In the genomic region with DNA sequence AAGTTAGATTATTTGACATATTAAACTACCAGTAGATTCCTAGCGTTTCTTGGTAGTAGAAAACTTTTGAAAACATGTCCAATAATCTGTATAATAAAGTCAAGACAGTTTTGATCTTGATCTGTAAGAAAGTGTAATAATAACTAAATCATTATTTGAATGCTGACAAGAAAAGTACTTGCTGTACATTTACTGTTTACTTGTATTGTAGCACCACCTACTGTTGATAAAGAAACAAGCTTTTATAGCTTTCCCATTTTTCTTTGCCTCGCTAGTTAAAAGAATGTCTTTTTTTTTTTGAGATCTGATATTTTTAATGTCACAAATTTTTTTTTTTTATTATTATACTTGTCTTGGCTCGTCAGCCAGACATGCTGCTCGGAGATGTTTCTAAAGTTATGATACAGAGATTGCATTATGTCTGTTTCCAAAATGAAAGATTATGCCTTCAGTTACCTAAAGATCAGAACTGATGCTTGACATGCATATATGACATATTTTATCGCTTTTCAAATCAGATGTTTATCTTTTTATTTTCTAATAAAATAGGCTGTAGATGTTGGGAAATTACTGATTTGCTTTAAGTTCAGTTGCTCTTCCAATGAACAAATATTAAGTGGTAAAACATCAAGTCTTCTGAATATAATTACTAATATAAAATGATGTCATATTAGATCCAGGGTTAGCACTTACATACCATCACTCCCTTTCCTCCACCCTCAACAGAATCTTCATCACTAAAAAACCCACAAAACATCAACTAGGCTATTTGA, we compare ENCODE assay signal across 8 cellular contexts.
DNase-seq lines count a peak whose midpoint lies in the region; ATAC-seq and TF ChIP-seq lines count a peak whose summit lies in the region.

No MANE protein-coding gene starts in this region.

- H3K9me3 ChIP-seq in WERI-Rb-1 (ENCODE audit: severe bottlenecking) = no peaks in the 10 kb centered on the region

- DNase-seq in EL (peak; percentile 47), NCI-H1105 (lab: John Stamatoyannopoulos, UW) (peak; percentile 23), WERI-Rb-1 (no peak), left ventricle myocardium superior (no peak), superior temporal gyrus (ENCODE audit: extremely low spot score) (peak; percentile 91), CD14-positive monocyte (ENCODE audit: low spot score) (no peak)

- H3K4me1 Mint-ChIP-seq in CD14-positive monocyte = no peaks in the 10 kb centered on the region

- no peak overlapping the region for H3K4me3 Mint-ChIP-seq in CD14-positive monocyte

- H3K4me3 ChIP-seq in WERI-Rb-1 (ENCODE audit: low read depth, low read length) = no peak overlapping the region

- peaks cover 0 to 4% (median 0%) of the 10 kb centered on the region in 3 donors for H3K27me3 Mint-ChIP-seq in CD14-positive monocyte (ENCODE audit: low read depth in 3 of 3)

- peaks cover 0 to 3% (median 0%) of the 10 kb centered on the region in 7 donors for H3K9me3 Mint-ChIP-seq in CD14-positive monocyte

- ATAC-seq in left ventricle myocardium superior = peak; percentile 36
- ATAC-seq in GM18517 (IDR thresholded peaks at IDR 0.05; ENCODE audit: unreplicated experiment) = no peak
- no peak for ATAC-seq in HG03139 (IDR thresholded peaks at IDR 0.05; ENCODE audit: unreplicated experiment)

- no peaks in the 10 kb centered on the region for H3K27me3 ChIP-seq in WERI-Rb-1 (ENCODE audit: insufficient read depth, low read depth, severe bottlenecking)

- TF ChIP-seq CTCF in WERI-Rb-1 (IDR thresholded peaks at IDR 0.05; ENCODE audit: low read depth, low read length) (peak; percentile 17; the same call in 1 of the 2 replicates), CD14-positive monocyte (IDR thresholded peaks at IDR 0.05) (no peak)

- H3K27ac Mint-ChIP-seq in CD14-positive monocyte = no peak overlapping the region

- intact Hi-C loops in left ventricle myocardium superior (cut with micrococcal nuclease) = loop anchor here (5.0 kb wide), 1 partner anchor 397 kb away; no protein-coding TSS in a partner anchor
- intact Hi-C loops in CD14-positive monocyte (cut with micrococcal nuclease) = no loop called here

- H3K27ac ChIP-seq in WERI-Rb-1 = no peak overlapping the region

- no peaks in the 10 kb centered on the region for H3K36me3 ChIP-seq in WERI-Rb-1

- H3K36me3 Mint-ChIP-seq in CD14-positive monocyte = no peaks in the 10 kb centered on the region

Comparison
In these comparisons a context has a peak if more than half of its experiments do, and no peak if none do; other contexts are left out.
1. DNase-seq: peak in EL (single experiment), NCI-H1105 (single experiment) and superior temporal gyrus (single experiment); none in WERI-Rb-1 (single experiment), left ventricle myocardium superior (single experiment) and CD14-positive monocyte (single experiment).